27 cellular contexts compared by ENCODE assay signal in the genomic region with DNA sequence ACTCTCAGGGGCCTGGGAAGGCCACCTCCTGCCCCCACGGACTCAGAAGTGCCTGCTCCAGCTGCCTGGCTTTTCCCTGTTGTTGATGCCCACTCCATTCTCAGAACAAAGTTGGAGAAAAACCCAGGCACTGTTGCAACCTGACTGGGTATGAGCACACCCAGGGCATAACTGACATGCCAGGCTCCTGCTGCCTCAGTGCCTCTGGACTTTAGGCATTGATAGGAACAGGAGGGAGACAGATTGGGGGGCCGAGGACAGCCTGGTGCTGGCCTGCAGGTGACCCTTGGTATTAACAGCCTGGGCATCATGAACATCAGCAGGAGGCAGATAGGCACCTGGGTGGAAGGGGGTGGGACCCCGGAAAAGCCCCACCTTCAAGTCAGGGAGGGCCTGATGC.
"Had no signal": no experiment of that assay in that cellular context is flagged by ENCODE, and none has a peak within 500 bp of the region (broad histone marks: within the 10 kb centered on the region; RNA-seq: fewer than 3 reads in every experiment).

No MANE protein-coding gene starts in this region.

- H3K36me3 Mint-ChIP-seq: stimulated activated effector memory CD8-positive, alpha-beta T cell treated with anti-CD3 and anti-CD28 coated beads, Interleukin-12 subunit alpha, Interleukin-12 subunit beta, amount 100 ng/mL, for 72 hours; stimulated activated memory B cell treated with anti-CD40 and anti-IgM and Interleukin-4, amounts not matched to agents 10 μg/mL and 1 μg/mL and 100 μg/mL, for 72 hours; stimulated activated naive B cell treated with anti-CD40 and anti-IgM and Interleukin-4, amounts not matched to agents 10 μg/mL and 1 μg/mL and 100 μg/mL, for 72 hours; type B pancreatic cell had no signal

- H3K27ac Mint-ChIP-seq: stimulated activated effector memory CD8-positive, alpha-beta T cell treated with anti-CD3 and anti-CD28 coated beads, Interleukin-12 subunit alpha, Interleukin-12 subunit beta, amount 100 ng/mL, for 72 hours; stimulated activated memory B cell treated with anti-CD40 and anti-IgM and Interleukin-4, amounts not matched to agents 10 μg/mL and 1 μg/mL and 100 μg/mL, for 72 hours; stimulated activated naive B cell treated with anti-CD40 and anti-IgM and Interleukin-4, amounts not matched to agents 10 μg/mL and 1 μg/mL and 100 μg/mL, for 72 hours; stimulated activated naive CD8-positive, alpha-beta T cell treated with anti-CD3 and anti-CD28 coated beads, Interleukin-15, amount 100 ng/mL, for 72 hours; stimulated activated naive CD8-positive, alpha-beta T cell treated with anti-CD3 and anti-CD28 coated beads, Interleukin-15, Interleukin-2, amounts not matched to agents 100 ng/mL and 50 ng/mL, for 24 hours; type B pancreatic cell had no signal

- H3K27ac ChIP-seq: stomach, suprapubic skin, testis, thyroid gland, tibial artery, tibial nerve, transverse colon, upper lobe of left lung, upper lobe of right lung, uterus, vagina had no signal

- H3K4me3 Mint-ChIP-seq: stimulated activated effector memory CD8-positive, alpha-beta T cell treated with anti-CD3 and anti-CD28 coated beads, Interleukin-12 subunit alpha, Interleukin-12 subunit beta, amount 100 ng/mL, for 72 hours; stimulated activated memory B cell treated with anti-CD40 and anti-IgM and Interleukin-4, amounts not matched to agents 10 μg/mL and 1 μg/mL and 100 μg/mL, for 72 hours; stimulated activated naive B cell treated with anti-CD40 and anti-IgM and Interleukin-4, amounts not matched to agents 10 μg/mL and 1 μg/mL and 100 μg/mL, for 72 hours; stimulated activated naive CD8-positive, alpha-beta T cell treated with anti-CD3 and anti-CD28 coated beads, Interleukin-15, amount 100 ng/mL, for 72 hours; stimulated activated naive CD8-positive, alpha-beta T cell treated with anti-CD3 and anti-CD28 coated beads, Interleukin-15, Interleukin-2, amounts not matched to agents 100 ng/mL and 50 ng/mL, for 24 hours; type B pancreatic cell had no signal

- H3K4me1 Mint-ChIP-seq: stimulated activated effector memory CD8-positive, alpha-beta T cell treated with anti-CD3 and anti-CD28 coated beads, Interleukin-12 subunit alpha, Interleukin-12 subunit beta, amount 100 ng/mL, for 72 hours; stimulated activated memory B cell treated with anti-CD40 and anti-IgM and Interleukin-4, amounts not matched to agents 10 μg/mL and 1 μg/mL and 100 μg/mL, for 72 hours; stimulated activated naive B cell treated with anti-CD40 and anti-IgM and Interleukin-4, amounts not matched to agents 10 μg/mL and 1 μg/mL and 100 μg/mL, for 72 hours; stimulated activated naive CD8-positive, alpha-beta T cell treated with anti-CD3 and anti-CD28 coated beads, Interleukin-15, amount 100 ng/mL, for 72 hours had no signal

- H3K9me3 Mint-ChIP-seq: stimulated activated memory B cell treated with anti-CD40 and anti-IgM and Interleukin-4, amounts not matched to agents 10 μg/mL and 1 μg/mL and 100 μg/mL, for 72 hours; type B pancreatic cell had no signal

- ATAC-seq: stimulated activated memory B cell treated with anti-CD40 and anti-IgM and Interleukin-4, amounts not matched to agents 10 μg/mL and 1 μg/mL and 100 μg/mL, for 72 hours; stimulated activated naive B cell treated with anti-CD40 and anti-IgM and Interleukin-4, amounts not matched to agents 10 μg/mL and 1 μg/mL and 100 μg/mL, for 72 hours; stimulated activated naive CD8-positive, alpha-beta T cell treated with anti-CD3 and anti-CD28 coated beads, Interleukin-15, amount 100 ng/mL, for 72 hours; stimulated activated naive CD8-positive, alpha-beta T cell treated with anti-CD3 and anti-CD28 coated beads, Interleukin-15, Interleukin-2, amounts not matched to agents 100 U/mL and 50 U/mL, for 24 hours had no signal

- H3K27me3 ChIP-seq: stomach, suprapubic skin, testis, thyroid gland, tibial artery, tibial nerve, transverse colon, upper lobe of left lung, upper lobe of right lung, uterus, vagina had no signal

- H3K27me3 Mint-ChIP-seq: stimulated activated memory B cell treated with anti-CD40 and anti-IgM and Interleukin-4, amounts not matched to agents 10 μg/mL and 1 μg/mL and 100 μg/mL, for 72 hours; stimulated activated naive B cell treated with anti-CD40 and anti-IgM and Interleukin-4, amounts not matched to agents 10 μg/mL and 1 μg/mL and 100 μg/mL, for 72 hours; stimulated activated naive CD8-positive, alpha-beta T cell treated with anti-CD3 and anti-CD28 coated beads, Interleukin-15, amount 100 ng/mL, for 72 hours; stimulated activated naive CD8-positive, alpha-beta T cell treated with anti-CD3 and anti-CD28 coated beads, Interleukin-15, Interleukin-2, amounts not matched to agents 100 ng/mL and 50 ng/mL, for 24 hours; type B pancreatic cell had no signal

- H3K4me3 ChIP-seq: stomach, suprapubic skin, testis, thyroid gland, tibial artery, tibial nerve, transverse colon, upper lobe of left lung, upper lobe of right lung, uterus, vagina had no signal

- DNase-seq: stimulated activated CD4-positive, alpha-beta T cell treated with anti-CD3 and anti-CD28 coated beads, Interleukin-2, amount 100 ng/mL, for 48 hours; stimulated activated CD4-positive, alpha-beta T cell treated with anti-CD3 and anti-CD28 coated beads, Interleukin-4, amount 100 ng/mL, for 1 hour; stimulated activated CD4-positive, alpha-beta T cell treated with anti-CD3 and anti-CD28 coated beads, Interleukin-4, amount 100 ng/mL, for 24 hours; stimulated activated CD4-positive, alpha-beta T cell treated with anti-CD3 and anti-CD28 coated beads, Interleukin-4, amount 100 ng/mL, for 4 hours; stimulated activated CD8-positive, alpha-beta memory T cell treated with anti-CD3 and anti-CD28 coated beads, Interleukin-4, amount 100 ng/mL, for 48 hours; stimulated activated naive B cell treated with anti-CD40 and anti-IgM and Interleukin-4, amounts not matched to agents 10 μg/mL and 1 μg/mL and 100 μg/mL, for 72 hours; stimulated activated naive CD4-positive, alpha-beta T cell; stimulated activated naive CD4-positive, alpha-beta T cell treated with Interleukin-2 at 50 U/mL for 16 hours; stimulated activated naive CD8-positive, alpha-beta T cell treated with anti-CD3 and anti-CD28 coated beads, Interleukin-15, amount 100 ng/mL, for 72 hours; stimulated activated naive CD8-positive, alpha-beta T cell treated with anti-CD3 and anti-CD28 coated beads, Interleukin-15, Interleukin-2, amounts not matched to agents 100 U/mL and 50 U/mL, for 24 hours; stomach; substantia nigra; testis; thyroid gland; tibial artery; transverse colon; trophoblast cell; upper lobe of right lung; uterus had no signal

- H3K9me3 ChIP-seq: suprapubic skin, testis, thyroid gland, tibial artery, transverse colon, upper lobe of right lung, uterus, vagina had no signal

- H3K36me3 ChIP-seq: stomach, suprapubic skin, thyroid gland, tibial artery, tibial nerve, transverse colon, upper lobe of left lung, upper lobe of right lung, uterus, vagina had no signal

- H3K4me1 ChIP-seq: stomach, suprapubic skin, testis, thyroid gland, tibial artery, tibial nerve, transverse colon, upper lobe of left lung, upper lobe of right lung, uterus, vagina had no signal
